In the genomic region with DNA sequence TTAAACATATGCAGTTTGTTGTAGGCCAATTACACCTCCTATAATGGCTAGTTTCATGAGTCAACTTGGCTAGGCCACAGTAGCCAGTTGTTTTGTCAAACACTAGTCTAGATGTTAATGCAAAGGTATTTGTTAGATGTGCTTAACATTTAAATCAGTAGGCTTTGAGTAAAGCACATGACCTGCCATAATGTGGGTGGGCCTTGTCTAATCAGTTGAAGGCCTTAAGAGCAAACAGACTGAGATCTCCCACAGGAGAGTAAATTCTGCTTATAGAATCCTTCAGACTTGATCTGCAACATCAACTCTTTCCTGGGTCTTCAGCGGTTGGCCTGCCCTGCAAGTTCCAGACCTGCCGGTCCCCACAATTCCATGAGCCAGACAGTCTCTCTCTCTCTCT, we compare ENCODE assay signal across 28 cellular contexts.
DNase-seq lines count a peak whose midpoint lies in the region; ATAC-seq, FAIRE-seq and TF ChIP-seq lines count a peak whose summit lies in the region.
"Had no signal": no experiment of that assay in that cellular context is flagged by ENCODE, and none has a peak within 500 bp of the region (broad histone marks: within the 10 kb centered on the region; RNA-seq: fewer than 3 reads in every experiment).

No MANE protein-coding gene starts in this region.

- no peak for FAIRE-seq in A549 (lab: Jason Lieb, UNC)
- no peak for FAIRE-seq in K562 (lab: Jason Lieb, UNC)
- no peak for FAIRE-seq in H1 (lab: Jason Lieb, UNC)
- FAIRE-seq: GM12878, GM12892, GM18507 had no signal

- no peaks in the 10 kb centered on the region for H3K9me1 ChIP-seq in K562 (ENCODE audit: control insufficient read depth, insufficient read depth, low read length)

- no peaks in the 10 kb centered on the region for H3K9me3 Mint-ChIP-seq in activated naive CD4-positive, alpha-beta T cell treated with anti-CD3 and anti-CD28 coated beads, Interleukin-2, amount 50 U/mL, for 72 hours
- H3K9me3 Mint-ChIP-seq: CD4-positive, alpha-beta memory T cell; CD4-positive, CD25-positive, alpha-beta regulatory T cell; CD8-positive, alpha-beta memory T cell had no signal

- no peak overlapping the region for H2BK15ac ChIP-seq in H1 (ENCODE audit: low read length)

- H3K36me3 Mint-ChIP-seq in activated naive CD4-positive, alpha-beta T cell treated with anti-CD3 and anti-CD28 coated beads, Interleukin-2, amount 50 U/mL, for 72 hours = no peaks in the 10 kb centered on the region
- H3K36me3 Mint-ChIP-seq: CD14-positive monocyte; CD4-positive, alpha-beta memory T cell; CD4-positive, CD25-positive, alpha-beta regulatory T cell; CD8-positive, alpha-beta memory T cell had no signal

- H3K4me3 ChIP-seq in A549 (no peak overlapping the region), HEK293 (ENCODE audit: low read depth, low read length) (no peak overlapping the region), K562 (no peak overlapping the region), H1 (ENCODE audit: extremely low read depth in 1 of 4, insufficient read depth in 2 of 4, low read depth in 3 of 4, low read length in 4 of 4) (no peak overlapping the region)
- H3K4me3 ChIP-seq: BLaER1, GM12878 had no signal

- no peak overlapping the region for H3K4me2 ChIP-seq in A549
- no peak overlapping the region for H3K4me2 ChIP-seq in K562 (ENCODE audit: insufficient read depth, low read length)
- H3K4me2 ChIP-seq in H1 (ENCODE audit: insufficient read depth in 1 of 2, low read depth in 2 of 2, low read length in 2 of 2) = no peak overlapping the region
- H3K4me2 ChIP-seq: BLaER1 had no signal

- no peaks in the 10 kb centered on the region for H3K79me1 ChIP-seq in H1 (ENCODE audit: low read depth, low read length)

- peaks cover 0 to 8% of the 10 kb centered on the region in 2 experiments; a peak in 1 of 5 replicates for H3K27me3 ChIP-seq in K562 (ENCODE audit: control insufficient read depth in 2 of 2, insufficient read depth in 2 of 2, low read length in 2 of 2)
- no peaks in the 10 kb centered on the region for H3K27me3 ChIP-seq in H1 (replicated peaks in 1 of 4; ENCODE audit: control insufficient read depth in 3 of 4, extremely low read depth in 1 of 4, insufficient read depth in 3 of 4, low read length in 3 of 4)
- H3K27me3 ChIP-seq: BE2C, BLaER1 had no signal

- H3K36me3 ChIP-seq in HEK293 (ENCODE audit: control insufficient read depth in 2 of 2, insufficient read depth in 1 of 2, low read length in 2 of 2) = no peaks in the 10 kb centered on the region
- H3K36me3 ChIP-seq in K562 (ENCODE audit: control insufficient read depth, insufficient read depth, low read length) = no peaks in the 10 kb centered on the region
- H3K36me3 ChIP-seq in H1 (ENCODE audit: control insufficient read depth in 2 of 4, insufficient read depth in 4 of 4, low read length in 3 of 4) = no peaks in the 10 kb centered on the region; a peak in 1 of 8 replicates
- H3K36me3 ChIP-seq: BE2C, BLaER1 had no signal

- H3K9me3 ChIP-seq in A549 (no peaks in the 10 kb centered on the region), HEK293 (ENCODE audit: control insufficient read depth, insufficient read depth, low read depth, low read length) (no peaks in the 10 kb centered on the region), K562 (replicated peaks; ENCODE audit: control insufficient read depth, insufficient read depth, low read depth, low read length) (no peaks in the 10 kb centered on the region), H1 (ENCODE audit: insufficient read depth in 2 of 2, low read depth in 1 of 2, low read length in 1 of 2) (no peaks in the 10 kb centered on the region)
- H3K9me3 ChIP-seq: BE2C, BLaER1 had no signal

- CTCF ChIA-PET in A549 (lab: Yijun Ruan, JAX) = no interaction called here
- CTCF ChIA-PET in HEK293 (lab: Yijun Ruan, JAX) = no interaction called here
- CTCF ChIA-PET in K562 (lab: Yijun Ruan, JAX; ENCODE audit: low intra/inter-chr PET ratio) = no interaction called here
- CTCF ChIA-PET in H1 (lab: Charles Lee; ENCODE audit: partially characterized antibody) = no interaction called here

- H2BK20ac ChIP-seq in H1 (ENCODE audit: low read length) = no peak overlapping the region

- H3K14ac ChIP-seq in H1 (ENCODE audit: insufficient read length) = no peak overlapping the region

- no peaks in the 10 kb centered on the region for H3K23me2 ChIP-seq in H1 (ENCODE audit: low read depth, low read length)

- no TSS peak for BruUV-seq in K562 (replicated peaks; lab: Mats Ljungman, UMichigan)

- TF ChIP-seq RAD21 in A549 (conservative IDR thresholded peaks at IDR 0.05 in 1 of 2, IDR thresholded peaks at IDR 0.05 in 1 of 2) = no peak
- no peak for TF ChIP-seq RAD21 in K562 (CRISPR knock-in tag; conservative IDR thresholded peaks at IDR 0.05 in 1 of 2, IDR thresholded peaks at IDR 0.05 in 1 of 2)
- TF ChIP-seq RAD21 in H1 (IDR thresholded peaks at IDR 0.05 in 1 of 2, conservative IDR thresholded peaks at IDR 0.05 in 1 of 2; ENCODE audit: low read depth in 2 of 2, low read length in 2 of 2) = no peak

- WGBS in A549 (ENCODE audit: missing lambda C conversion rate) = 93% methylated on average over 2 of the region's 2 CpGs
- 58% methylated on average over 2 of the region's 2 CpGs for WGBS in K562 (ENCODE audit: insufficient coverage, low coverage, missing lambda C conversion rate)
- WGBS in H1 (ENCODE audit: extremely low coverage in 1 of 2, insufficient coverage in 1 of 2, insufficient read length in 1 of 2, insufficient replicate concordance in 2 of 2, low coverage in 1 of 2, low lambda C conversion rate in 2 of 2, missing lambda C conversion rate in 1 of 2), 2 experiments = 88% methylated on average over 2 of the region's 2 CpGs; no CpG with 5 or more reads in 1 of the 2 experiments

- in situ Hi-C loops in K562 (cut with MboI) = loop anchor here (25.0 kb wide), 1 partner anchor 894 kb away; no protein-coding TSS in a partner anchor

- H4K5ac ChIP-seq in H1 (ENCODE audit: insufficient read length, low read depth, low read length) = no peak overlapping the region

- H3K4ac ChIP-seq in H1 (replicated peaks; ENCODE audit: insufficient read length, low read depth, low read length) = no peak overlapping the region

- H3K23ac ChIP-seq in H1 (ENCODE audit: insufficient read length) = no peak overlapping the region

- no peak overlapping the region for H2AK5ac ChIP-seq in H1 (ENCODE audit: low read depth, low read length)

- H2AFZ ChIP-seq in K562 (ENCODE audit: low read depth, low read length) (no peak overlapping the region), H1 (ENCODE audit: low read length) (no peak overlapping the region)

- TF ChIP-seq CTCF in A549 (IDR thresholded peaks at IDR 0.05) = no peak
- TF ChIP-seq CTCF in HEK293 (tag by site-specific recombination; IDR thresholded peaks at IDR 0.05) = no peak
- no peak for TF ChIP-seq CTCF in K562 (IDR thresholded peaks at IDR 0.05 in 2 of 3, conservative IDR thresholded peaks at IDR 0.05 in 1 of 3; ENCODE audit: insufficient read depth in 2 of 3, low read depth in 1 of 3, low read length in 3 of 3)
- TF ChIP-seq CTCF in H1 (IDR thresholded peaks at IDR 0.05; ENCODE audit: control extremely low read depth in 1 of 3, insufficient read depth in 1 of 3, low read depth in 1 of 3, low read length in 3 of 3) = no peak

- TF ChIP-seq EP300 in A549 (IDR thresholded peaks at IDR 0.05) = no peak
- TF ChIP-seq EP300 in K562 (IDR thresholded peaks at IDR 0.05; ENCODE audit: low read length) = no peak
- no peak for TF ChIP-seq EP300 in H1 (IDR thresholded peaks at IDR 0.05; ENCODE audit: borderline replicate concordance in 1 of 2, low read depth in 2 of 2, low read length in 2 of 2)

- no peak overlapping the region for H3K56ac ChIP-seq in H1 (replicated peaks; ENCODE audit: insufficient read length, low read depth, low read length)

- no peaks in the 10 kb centered on the region for H3K79me2 ChIP-seq in K562 (ENCODE audit: control insufficient read depth, insufficient read depth, low read length)
- no peaks in the 10 kb centered on the region for H3K79me2 ChIP-seq in H1 (ENCODE audit: control insufficient read depth in 1 of 2, insufficient read depth in 2 of 2, low read length in 2 of 2)

- intact Hi-C loops in K562 (cut with micrococcal nuclease) = no loop called here

- DNase-seq in A549 (ENCODE audit: low read depth in 1 of 2, low spot score in 1 of 2) = no peak
- no peak for DNase-seq in K562 (ENCODE audit: extremely low read depth in 1 of 4, low spot score in 3 of 4)
- DNase-seq in H1 (ENCODE audit: low read depth in 1 of 2, low spot score in 2 of 2) = no peak
- DNase-seq in activated CD4-positive, CD25-positive, alpha-beta regulatory T cell treated with anti-CD3 and anti-CD28 coated beads, Interleukin-2, amount 50 U/mL, for 72 hours = no peak
- DNase-seq in NCI-H2029 (lab: John Stamatoyannopoulos, UW) = no peak
- no peak for DNase-seq in activated naive CD4-positive, alpha-beta T cell treated with anti-CD3 and anti-CD28 coated beads, Interleukin-2, amount 50 U/mL, for 72 hours (ENCODE audit: low spot score in 2 of 2)
- DNase-seq: ACHN; BE2C; C1 segment of cervical spinal cord; CD4-positive, alpha-beta memory T cell; CD4-positive, CD25-positive, alpha-beta regulatory T cell; COR-L47; DMS 273 treated with DMSO at 0.1 percent for 48 hours; DMS153; DMS53; DMS79; DND-41; EL; GDM1 had no signal

- peaks cover 17% of the 10 kb centered on the region for H3K4me1 ChIP-seq in A549
- no peaks in the 10 kb centered on the region for H3K4me1 ChIP-seq in HEK293 (ENCODE audit: control insufficient read depth, insufficient read depth, low read length)
- no peaks in the 10 kb centered on the region for H3K4me1 ChIP-seq in K562 (replicated peaks in 1 of 2; ENCODE audit: control insufficient read depth in 2 of 2, insufficient read depth in 2 of 2, low read length in 2 of 2)
- peaks cover 0 to 11% (median 6%) of the 10 kb centered on the region in 4 experiments; a peak in 6 of 7 replicates for H3K4me1 ChIP-seq in H1 (replicated peaks in 1 of 4; ENCODE audit: control insufficient read depth in 3 of 4, insufficient read depth in 4 of 4, low read length in 3 of 4)
- H3K4me1 ChIP-seq: BE2C, BLaER1 had no signal

- H3K27ac Mint-ChIP-seq in activated naive CD4-positive, alpha-beta T cell treated with anti-CD3 and anti-CD28 coated beads, Interleukin-2, amount 50 U/mL, for 72 hours = no peak overlapping the region
- H3K27ac Mint-ChIP-seq: CD14-positive monocyte; CD4-positive, alpha-beta memory T cell; CD4-positive, CD25-positive, alpha-beta regulatory T cell; CD8-positive, alpha-beta memory T cell had no signal

- H3K18ac ChIP-seq in H1 (ENCODE audit: extremely low read depth, low read length) = no peak overlapping the region

- H4K20me1 ChIP-seq in K562 (replicated peaks; ENCODE audit: control insufficient read depth, insufficient read depth, low read length) (no peaks in the 10 kb centered on the region), H1 (replicated peaks in 1 of 2; ENCODE audit: control insufficient read depth in 1 of 2, insufficient read depth in 2 of 2, low read length in 2 of 2) (no peaks in the 10 kb centered on the region)
- H4K20me1 ChIP-seq: BLaER1 had no signal

- POLR2A ChIA-PET in A549 (lab: Yijun Ruan, JAX) (no interaction called here), HEK293 (lab: Yijun Ruan, JAX) (no interaction called here), K562 (lab: Yijun Ruan, JAX) (no interaction called here), H1 (lab: Charles Lee; ENCODE audit: partially characterized antibody) (no interaction called here)

- ATAC-seq in A549 = no peak
- no peak for ATAC-seq in K562
- ATAC-seq in activated naive CD4-positive, alpha-beta T cell treated with anti-CD3 and anti-CD28 coated beads, Interleukin-2, amount 50 U/mL, for 72 hours = no peak
- no peak for ATAC-seq in GM19023 (IDR thresholded peaks at IDR 0.05; ENCODE audit: unreplicated experiment)
- ATAC-seq: GM12878 had no signal

- H4K8ac ChIP-seq in H1 (ENCODE audit: extremely low read depth, insufficient read depth, low read length) = no peak overlapping the region

- H4K91ac ChIP-seq in H1 (replicated peaks; ENCODE audit: insufficient read length, low read length) = no peak overlapping the region

- TF ChIP-seq POLR2A in A549 (IDR thresholded peaks at IDR 0.05; ENCODE audit: low read length) = no peak
- TF ChIP-seq POLR2A in K562 (conservative IDR thresholded peaks at IDR 0.05) = no peak
- TF ChIP-seq POLR2A in H1 (IDR thresholded peaks at IDR 0.05; ENCODE audit: control extremely low read depth in 1 of 2, low read depth in 2 of 2, low read length in 2 of 2) = no peak

- no peak overlapping the region for H2BK120ac ChIP-seq in H1 (replicated peaks; ENCODE audit: low read depth, low read length)

- H2BK12ac ChIP-seq in H1 (ENCODE audit: low read depth, low read length) = no peak overlapping the region

- no peak overlapping the region for H2BK5ac ChIP-seq in H1 (ENCODE audit: low read depth, low read length)

- H3K27ac ChIP-seq in A549 (no peak overlapping the region), HEK293 (ENCODE audit: extremely low read depth, low read depth, low read length) (no peak overlapping the region), K562 (ENCODE audit: extremely low read depth, low read depth, low read length) (no peak overlapping the region), H1 (ENCODE audit: low read depth, low read length) (no peak overlapping the region)
- H3K27ac ChIP-seq: 22Rv1, BLaER1 had no signal

- H3K9ac ChIP-seq in K562 (ENCODE audit: insufficient read depth in 1 of 2, low read depth in 2 of 2, low read length in 2 of 2) = no peak overlapping the region
- H3K9ac ChIP-seq in H1 (replicated peaks in 1 of 4; ENCODE audit: extremely low read depth in 1 of 4, low read depth in 3 of 4, low read length in 3 of 4) = no peak overlapping the region
- H3K9ac ChIP-seq: BLaER1 had no signal
